In the genomic region with DNA sequence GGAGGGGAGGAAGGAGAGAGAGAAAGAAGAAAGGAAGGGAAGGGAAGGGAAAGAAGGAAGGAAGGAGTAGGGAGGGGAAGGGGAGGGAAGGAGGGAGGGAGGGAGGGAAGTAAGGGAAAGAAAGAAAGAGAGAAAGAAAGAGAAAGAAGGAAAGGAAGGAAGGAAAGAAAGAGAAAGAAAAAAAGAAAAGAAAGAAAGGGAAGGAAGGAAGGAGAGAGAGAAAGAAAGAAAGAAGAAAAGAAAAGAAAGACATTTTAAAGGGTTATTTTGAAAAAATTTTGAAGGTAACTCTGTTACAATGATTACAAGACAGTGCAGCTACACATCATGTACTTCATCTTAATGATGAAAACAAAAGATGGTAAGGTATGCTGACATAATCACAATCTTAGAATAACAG, we compare ENCODE assay signal across 3 cellular contexts.
TF ChIP-seq lines count a peak whose summit lies in the region.

No MANE protein-coding gene starts in this region.

TF ChIP-seq in HEK293, 187 proteins besides CTCF, POLR2A, EP300 and RAD21:
- TF ChIP-seq ZNF366 (tag by site-specific recombination; conservative IDR thresholded peaks at IDR 0.05) (peak; percentile 73), PRDM1 (tag by site-specific recombination; IDR thresholded peaks at IDR 0.05) (peak; percentile 73), BCL11B (tag by site-specific recombination; IDR thresholded peaks at IDR 0.05; ENCODE audit: low read depth) (no peak)

TF ChIP-seq in WTC11, 78 proteins besides CTCF, POLR2A, EP300 and RAD21:
- TF ChIP-seq PRRX2 (CRISPR knock-in tag; IDR thresholded peaks at IDR 0.05) (no peak), ZNF671 (CRISPR knock-in tag; IDR thresholded peaks at IDR 0.05) (no peak)
- TF ChIP-seq, protein P1, sequence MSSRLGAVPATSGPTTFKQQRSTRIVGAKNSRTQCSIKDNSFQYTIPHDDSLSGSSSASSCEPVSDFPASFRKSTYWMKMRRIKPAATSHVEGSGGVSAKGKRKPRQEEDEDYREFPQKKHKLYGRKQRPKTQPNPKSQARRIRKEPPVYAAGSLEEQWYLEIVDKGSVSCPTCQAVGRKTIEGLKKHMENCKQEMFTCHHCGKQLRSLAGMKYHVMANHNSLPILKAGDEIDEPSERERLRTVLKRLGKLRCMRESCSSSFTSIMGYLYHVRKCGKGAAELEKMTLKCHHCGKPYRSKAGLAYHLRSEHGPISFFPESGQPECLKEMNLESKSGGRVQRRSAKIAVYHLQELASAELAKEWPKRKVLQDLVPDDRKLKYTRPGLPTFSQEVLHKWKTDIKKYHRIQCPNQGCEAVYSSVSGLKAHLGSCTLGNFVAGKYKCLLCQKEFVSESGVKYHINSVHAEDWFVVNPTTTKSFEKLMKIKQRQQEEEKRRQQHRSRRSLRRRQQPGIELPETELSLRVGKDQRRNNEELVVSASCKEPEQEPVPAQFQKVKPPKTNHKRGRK (CRISPR knock-in tag; IDR thresholded peaks at IDR 0.05; ENCODE audit: borderline replicate concordance), result 0 out of 2 replicates have a peak, but pooled peaks have one; percentile 63
- TF ChIP-seq, protein P2, sequence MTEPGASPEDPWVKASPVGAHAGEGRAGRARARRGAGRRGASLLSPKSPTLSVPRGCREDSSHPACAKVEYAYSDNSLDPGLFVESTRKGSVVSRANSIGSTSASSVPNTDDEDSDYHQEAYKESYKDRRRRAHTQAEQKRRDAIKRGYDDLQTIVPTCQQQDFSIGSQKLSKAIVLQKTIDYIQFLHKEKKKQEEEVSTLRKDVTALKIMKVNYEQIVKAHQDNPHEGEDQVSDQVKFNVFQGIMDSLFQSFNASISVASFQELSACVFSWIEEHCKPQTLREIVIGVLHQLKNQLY (CRISPR knock-in tag; IDR thresholded peaks at IDR 0.05), result no peak

TF ChIP-seq in K562, 482 proteins besides CTCF, POLR2A, EP300 and RAD21:
- TF ChIP-seq, protein P3, sequence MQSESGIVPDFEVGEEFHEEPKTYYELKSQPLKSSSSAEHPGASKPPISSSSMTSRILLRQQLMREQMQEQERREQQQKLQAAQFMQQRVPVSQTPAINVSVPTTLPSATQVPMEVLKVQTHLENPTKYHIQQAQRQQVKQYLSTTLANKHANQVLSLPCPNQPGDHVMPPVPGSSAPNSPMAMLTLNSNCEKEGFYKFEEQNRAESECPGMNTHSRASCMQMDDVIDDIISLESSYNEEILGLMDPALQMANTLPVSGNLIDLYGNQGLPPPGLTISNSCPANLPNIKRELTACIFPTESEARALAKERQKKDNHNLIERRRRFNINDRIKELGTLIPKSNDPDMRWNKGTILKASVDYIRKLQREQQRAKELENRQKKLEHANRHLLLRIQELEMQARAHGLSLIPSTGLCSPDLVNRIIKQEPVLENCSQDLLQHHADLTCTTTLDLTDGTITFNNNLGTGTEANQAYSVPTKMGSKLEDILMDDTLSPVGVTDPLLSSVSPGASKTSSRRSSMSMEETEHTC (IDR thresholded peaks at IDR 0.05), result no peak
- TF ChIP-seq, protein P4, sequence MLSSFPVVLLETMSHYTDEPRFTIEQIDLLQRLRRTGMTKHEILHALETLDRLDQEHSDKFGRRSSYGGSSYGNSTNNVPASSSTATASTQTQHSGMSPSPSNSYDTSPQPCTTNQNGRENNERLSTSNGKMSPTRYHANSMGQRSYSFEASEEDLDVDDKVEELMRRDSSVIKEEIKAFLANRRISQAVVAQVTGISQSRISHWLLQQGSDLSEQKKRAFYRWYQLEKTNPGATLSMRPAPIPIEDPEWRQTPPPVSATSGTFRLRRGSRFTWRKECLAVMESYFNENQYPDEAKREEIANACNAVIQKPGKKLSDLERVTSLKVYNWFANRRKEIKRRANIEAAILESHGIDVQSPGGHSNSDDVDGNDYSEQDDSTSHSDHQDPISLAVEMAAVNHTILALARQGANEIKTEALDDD (IDR thresholded peaks at IDR 0.05), result no peak
- peak; percentile 47 for TF ChIP-seq HNRNPK (IDR thresholded peaks at IDR 0.05; ENCODE audit: low read depth, low read length, poor library complexity, severe bottlenecking)
- peak; percentile 35; the same call in 1 of the 2 replicates for TF ChIP-seq ZNF316 (IDR thresholded peaks at IDR 0.05)
- TF ChIP-seq C11orf30 (IDR thresholded peaks at IDR 0.05; ENCODE audit: low read depth), result 0 out of 2 replicates have a peak, but pooled peaks have one; percentile 11
- TF ChIP-seq, protein P1 (tag; IDR thresholded peaks at IDR 0.05), result peak; percentile 82
TF ChIP-seq in K562: peak in this region for 4.
